In genomic region chr15:63503739-63504246, GRCh38 we compare ENCODE assay signal across 8 cellular contexts. TPM values are rescaled to one million over a fixed set of nuclear protein-coding genes. Genes with fewer than 3 reads are reported as not detected.
DNase-seq lines count a peak whose midpoint lies in the region; ATAC-seq and TF ChIP-seq lines count a peak whose summit lies in the region.

No MANE protein-coding gene starts in this region.

- H3K27me3 ChIP-seq in naive thymus-derived CD4-positive, alpha-beta T cell (ENCODE audit: control insufficient read depth in 2 of 2, insufficient read depth in 2 of 2, low read length in 2 of 2): no peaks in the 10 kb centered on the region

- peak overlapping the region; percentile 59 for H3K4me3 ChIP-seq in epithelial cell of proximal tubule (ENCODE audit: low read depth, low read length)
- H3K4me3 ChIP-seq in naive thymus-derived CD4-positive, alpha-beta T cell (ENCODE audit: low read length): peak overlapping the region; percentile 95

- POLR2A ChIA-PET in naive thymus-derived CD4-positive, alpha-beta T cell (lab: Charles Lee): interaction anchor here (0.6 to 8.8 kb wide), 19 partner anchors 10 to 1801 kb away, joined by 3 to 392 read pairs (median 6); partner anchors contain the start of gene RNU5B-1

- CTCF ChIA-PET in naive thymus-derived CD4-positive, alpha-beta T cell (lab: Charles Lee): interaction anchor here (0.7 to 6.6 kb wide), 8 partner anchors 7 to 96 kb away, joined by 3 to 70 read pairs (median 24); no protein-coding TSS in a partner anchor

- H3K4me3 Mint-ChIP-seq in naive thymus-derived CD4-positive, alpha-beta T cell: peak overlapping the region; percentile 87 to 96 (median 92)

- no peak for TF ChIP-seq CTCF in epithelial cell of proximal tubule (conservative IDR thresholded peaks at IDR 0.05; ENCODE audit: low read depth, low read length)

- peak overlapping the region in 4 of 9 donors; percentile 97 to 99 (median 99) for H3K27ac Mint-ChIP-seq in naive thymus-derived CD4-positive, alpha-beta T cell

- peak; percentile 72 for DNase-seq in NCI-H460 (ENCODE audit: extremely low read depth, low read depth)
- peak; percentile 64 for DNase-seq in activated CD8-positive, alpha-beta memory T cell treated with anti-CD3 and anti-CD28 coated beads, Interleukin-2, amount 50 U/mL, for 24 hours (ENCODE audit: extremely low read depth)
- DNase-seq in epithelial cell of proximal tubule (ENCODE audit: low read depth): peak; percentile 71
- peak in 8 of 9 donors; percentile 40 to 94 (median 92) for DNase-seq in naive thymus-derived CD4-positive, alpha-beta T cell
- peak; percentile 86 for DNase-seq in stimulated activated naive CD4-positive, alpha-beta T cell treated with Interleukin-2 at 50 U/mL for 16 hours (lab: John Stamatoyannopoulos, UW)
- no peak for DNase-seq in ecto neural progenitor cell (ENCODE audit: low spot score)

- H3K27ac ChIP-seq in naive thymus-derived CD4-positive, alpha-beta T cell (ENCODE audit: low read depth, low read length): peak overlapping the region; percentile 97

- H3K36me3 ChIP-seq in naive thymus-derived CD4-positive, alpha-beta T cell (ENCODE audit: control insufficient read depth in 2 of 3, insufficient read depth in 3 of 3, low read length in 3 of 3): peaks cover 0 to 3% (median 0%) of the 10 kb centered on the region in 3 experiments

- peak; percentile 31 for ATAC-seq in GM18498 (IDR thresholded peaks at IDR 0.05; ENCODE audit: unreplicated experiment)
- peak; percentile 20 for ATAC-seq in HG02610 (IDR thresholded peaks at IDR 0.05; ENCODE audit: unreplicated experiment)
- ATAC-seq in naive thymus-derived CD4-positive, alpha-beta T cell: peak; percentile 74

- H3K9me3 ChIP-seq in naive thymus-derived CD4-positive, alpha-beta T cell (ENCODE audit: control insufficient read depth in 2 of 3, low read length in 3 of 3): no peaks in the 10 kb centered on the region

- H3K4me1 ChIP-seq in naive thymus-derived CD4-positive, alpha-beta T cell (ENCODE audit: control insufficient read depth in 2 of 2, insufficient read depth in 2 of 2, low read length in 2 of 2): peaks cover 65 to 70% of the 10 kb centered on the region in 2 donors

- H3K9me3 Mint-ChIP-seq in naive thymus-derived CD4-positive, alpha-beta T cell: no peaks in the 10 kb centered on the region

- intact Hi-C loops in naive thymus-derived CD4-positive, alpha-beta T cell (cut with micrococcal nuclease): loop anchor here (1.0 to 10.0 kb wide), 16 partner anchors 8 to 1389 kb away; partner anchors contain the start of genes PPIB (in 2 of the 2), APH1B (in 1 of the 2), CIAO2A (in 1 of the 2) and HERC1 (in 1 of the 2)

- no peaks in the 10 kb centered on the region for H3K27me3 Mint-ChIP-seq in naive thymus-derived CD4-positive, alpha-beta T cell

- H3K4me1 Mint-ChIP-seq in naive thymus-derived CD4-positive, alpha-beta T cell: peaks cover 24 to 75% (median 72%) of the 10 kb centered on the region in 7 donors

- peaks cover 0 to 6% (median 0%) of the 10 kb centered on the region in 5 donors for H3K36me3 Mint-ChIP-seq in naive thymus-derived CD4-positive, alpha-beta T cell

RNA-seq across cellular contexts. Expression of gene USP3, which starts 0.6 kb away (rescaled TPM):
- 37.6 and 46.1 TPM in 2 replicates for total RNA-seq in NCI-H460 (2014; rRNA removed; shearing (Covaris generic))
- 44.2 and 50.8 TPM in 2 replicates for polyA plus RNA-seq in NCI-H460 (2014; cell fraction: nucleus; rRNA removed)
- 31.4 and 34.2 TPM in 2 replicates for total RNA-seq in epithelial cell of proximal tubule
- total RNA-seq in naive thymus-derived CD4-positive, alpha-beta T cell: 100 to 1,000 TPM in 4 of 5 experiments, 10 to 100 TPM in 1; 64.2 to 288 (median 155) TPM
- 10 to 100 TPM; 53.3 to 62.8 TPM for polyA plus RNA-seq in naive thymus-derived CD4-positive, alpha-beta T cell

Comparison
In these comparisons a context has a peak if more than half of its experiments do, and no peak if none do; other contexts are left out.
1. ATAC-seq: peak in every context shown above with its lines; median percentile 74 in naive thymus-derived CD4-positive, alpha-beta T cell; 31 in GM18498; 20 in HG02610.